In genomic region chr4:73369506-73370199, GRCh38 we compare ENCODE assay signal across 2 cellular contexts. TPM values are rescaled to one million over a fixed set of nuclear protein-coding genes. Genes with fewer than 3 reads are reported as not detected.
"Had no signal": no experiment of that assay in that cellular context is flagged by ENCODE, and none has a peak within 500 bp of the region (broad histone marks: within the 10 kb centered on the region; RNA-seq: fewer than 3 reads in every experiment).

No MANE protein-coding gene starts in this region.

RNA-seq across cellular contexts. Expression of gene ALB, which starts 34.4 kb away (rescaled TPM):
- total RNA-seq: HT-29 had no signal
- polyA plus RNA-seq: IgD-negative memory B cell had no signal
